32 cellular contexts compared by ENCODE assay signal in the genomic region with DNA sequence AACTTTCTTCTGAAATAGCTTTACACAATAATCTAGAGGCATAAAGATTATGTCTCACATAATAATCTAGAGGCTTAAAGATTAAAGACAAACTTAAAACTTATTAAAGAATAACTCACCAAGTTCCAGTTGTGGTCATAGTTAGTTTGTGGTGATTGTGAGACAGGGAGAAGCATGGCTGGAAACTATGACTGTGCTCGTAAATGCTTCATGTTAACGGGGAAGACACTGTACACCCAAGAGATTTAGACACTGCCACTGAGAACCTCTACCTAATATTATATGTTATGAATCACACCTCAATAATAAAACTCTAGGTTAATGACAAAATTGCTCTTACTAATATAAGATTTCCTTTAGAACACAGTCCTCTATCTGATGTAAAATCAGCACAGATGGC.
"Had no signal": no experiment of that assay in that cellular context is flagged by ENCODE, and none has a peak within 500 bp of the region (broad histone marks: within the 10 kb centered on the region; RNA-seq: fewer than 3 reads in every experiment).

No MANE protein-coding gene starts in this region.

- FAIRE-seq: kidney, pancreas had no signal

- H3K4me3 ChIP-seq: esophagus muscularis mucosa, heart left ventricle, pancreas, prostate gland, skin epidermis, testis, transverse colon had no signal

- H3K4me3 Mint-ChIP-seq: activated CD4-positive, alpha-beta memory T cell treated with anti-CD3 and anti-CD28 coated beads, Interleukin-2, amount 10 ng/mL, durations not matched to agents 7 days and 5 days; activated CD4-positive, alpha-beta T cell treated with anti-CD3 and anti-CD28 coated beads, Interleukin-2, amount 10 ng/mL, durations not matched to agents 24 days and 14 days; activated CD8-positive, alpha-beta memory T cell treated with anti-CD3 and anti-CD28 coated beads, Interleukin-2, amount 10 ng/mL, durations not matched to agents 7 days and 5 days; activated naive CD4-positive, alpha-beta T cell treated with anti-CD3 and anti-CD28 coated beads, Interleukin-2, amount 10 ng/mL, durations not matched to agents 7 days and 5 days; central memory CD8-positive, alpha-beta T cell; immature natural killer cell; mesothelial cell of epicardium; naive B cell; neural crest cell had no signal

- H3K36me3 Mint-ChIP-seq: activated CD8-positive, alpha-beta memory T cell treated with anti-CD3 and anti-CD28 coated beads, Interleukin-2, amount 10 ng/mL, durations not matched to agents 7 days and 5 days; activated naive CD4-positive, alpha-beta T cell treated with anti-CD3 and anti-CD28 coated beads, Interleukin-2, amount 10 ng/mL, durations not matched to agents 7 days and 5 days; immature natural killer cell; naive B cell had no signal

- H3K36me3 ChIP-seq: esophagus muscularis mucosa, heart left ventricle, pancreas, prostate gland, transverse colon, WERI-Rb-1 had no signal

- H3K9me3 Mint-ChIP-seq: activated CD4-positive, alpha-beta memory T cell treated with anti-CD3 and anti-CD28 coated beads, Interleukin-2, amount 10 ng/mL, durations not matched to agents 7 days and 5 days; activated CD4-positive, alpha-beta T cell treated with anti-CD3 and anti-CD28 coated beads, Interleukin-2, amount 10 ng/mL, durations not matched to agents 24 days and 14 days; activated naive CD4-positive, alpha-beta T cell treated with anti-CD3 and anti-CD28 coated beads, Interleukin-2, amount 10 ng/mL, durations not matched to agents 7 days and 5 days; central memory CD8-positive, alpha-beta T cell; immature natural killer cell; naive B cell had no signal

- ATAC-seq: activated CD8-positive, alpha-beta memory T cell treated with anti-CD3 and anti-CD28 coated beads, Interleukin-2, amount 10 ng/mL, durations not matched to agents 7 days and 5 days; foreskin keratinocyte; heart left ventricle; left colon; pancreas; sciatic nerve had no signal

- DNase-seq: activated CD4-positive, alpha-beta memory T cell treated with anti-CD3 and anti-CD28 coated beads, Interleukin-2, amount 10 ng/mL, durations not matched to agents 7 days and 5 days; activated CD4-positive, alpha-beta T cell treated with anti-CD3 and anti-CD28 coated beads, Interleukin-2, amount 10 ng/mL, durations not matched to agents 24 days and 14 days; activated CD8-positive, alpha-beta memory T cell treated with anti-CD3 and anti-CD28 coated beads, Interleukin-2, amount 10 ng/mL, durations not matched to agents 7 days and 5 days; activated naive CD4-positive, alpha-beta T cell treated with anti-CD3 and anti-CD28 coated beads, Interleukin-2, amount 10 ng/mL, durations not matched to agents 7 days and 5 days; activated T-cell treated with anti-CD3 and anti-CD28 coated beads, Interleukin-2, amount 50 U/mL, for 48 hours; anterior cingulate cortex; dermis blood vessel endothelial cell; effector CD4-positive, alpha-beta T cell; foreskin keratinocyte; heart left ventricle; hypothalamus; immature natural killer cell; kidney; left colon; mammary epithelial cell; naive B cell; nucleus accumbens; pancreas; retina; stimulated activated CD4-positive, alpha-beta T cell treated with anti-CD3 and anti-CD28 coated beads, Interleukin-4, amount 100 ng/mL, for 4 hours; stimulated activated CD8-positive, alpha-beta memory T cell treated with anti-CD3 and anti-CD28 coated beads, Interleukin-4, amount 100 ng/mL, for 48 hours; stimulated activated naive CD4-positive, alpha-beta T cell; testis; transverse colon; WERI-Rb-1 had no signal

- H3K4me1 Mint-ChIP-seq: central memory CD8-positive, alpha-beta T cell; mesothelial cell of epicardium; neural crest cell had no signal

- H3K27ac ChIP-seq: esophagus muscularis mucosa, foreskin keratinocyte, heart left ventricle, pancreas, prostate gland, skin epidermis, testis, transverse colon, WERI-Rb-1 had no signal

- H3K27me3 Mint-ChIP-seq: naive B cell had no signal

- H3K27me3 ChIP-seq: foreskin keratinocyte, testis had no signal

- H3K4me1 ChIP-seq: esophagus muscularis mucosa, foreskin keratinocyte, heart left ventricle, pancreas, prostate gland, testis, transverse colon had no signal

- H3K27ac Mint-ChIP-seq: activated CD4-positive, alpha-beta memory T cell treated with anti-CD3 and anti-CD28 coated beads, Interleukin-2, amount 10 ng/mL, durations not matched to agents 7 days and 5 days; activated CD4-positive, alpha-beta T cell treated with anti-CD3 and anti-CD28 coated beads, Interleukin-2, amount 10 ng/mL, durations not matched to agents 24 days and 14 days; activated CD8-positive, alpha-beta memory T cell treated with anti-CD3 and anti-CD28 coated beads, Interleukin-2, amount 10 ng/mL, durations not matched to agents 7 days and 5 days; activated naive CD4-positive, alpha-beta T cell treated with anti-CD3 and anti-CD28 coated beads, Interleukin-2, amount 10 ng/mL, durations not matched to agents 7 days and 5 days; immature natural killer cell; mesothelial cell of epicardium; naive B cell had no signal

- H3K9me3 ChIP-seq: heart left ventricle, pancreas, prostate gland, testis, transverse colon had no signal
